In the genomic region with DNA sequence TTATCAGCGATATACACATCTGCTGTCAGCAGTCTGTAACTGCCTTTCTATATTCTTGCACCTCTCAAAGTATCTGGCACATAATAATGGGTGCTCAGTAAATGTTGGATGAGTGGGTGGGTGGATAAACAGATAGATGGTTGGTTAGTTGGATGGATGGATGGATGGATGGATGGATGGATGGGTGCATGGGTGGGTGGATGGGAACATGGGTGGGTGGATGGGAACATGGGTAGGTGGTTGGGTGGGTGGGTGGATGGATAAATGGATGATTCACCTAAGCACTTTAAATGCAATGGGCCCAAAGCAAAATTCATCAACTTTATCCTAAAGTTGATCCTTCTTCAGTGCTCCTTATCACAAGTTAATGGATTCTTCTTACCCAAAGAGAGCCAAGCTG, we compare ENCODE assay signal across 26 cellular contexts.
"Had no signal": no experiment of that assay in that cellular context is flagged by ENCODE, and none has a peak within 500 bp of the region (broad histone marks: within the 10 kb centered on the region; RNA-seq: fewer than 3 reads in every experiment).

No MANE protein-coding gene starts in this region.

- H3K36me3 ChIP-seq: prostate gland, thoracic aorta had no signal

- H3K9me3 ChIP-seq: left ventricle myocardium inferior, pancreas, prostate gland, suprapubic skin, thoracic aorta, tibial artery, upper lobe of right lung had no signal

- H3K4me3 ChIP-seq: left ventricle myocardium inferior, lung, pancreas, prostate gland, skin epidermis, suprapubic skin, thoracic aorta, tibial artery, upper lobe of right lung had no signal

- H3K27me3 Mint-ChIP-seq: naive B cell; stimulated activated naive CD8-positive, alpha-beta T cell treated with anti-CD3 and anti-CD28 coated beads, Interleukin-15, Interleukin-2, amounts not matched to agents 100 ng/mL and 50 ng/mL, for 24 hours had no signal

- H3K4me1 ChIP-seq: pancreas, prostate gland, suprapubic skin, tibial artery, upper lobe of right lung had no signal

- DNase-seq: hypothalamus; islet precursor cell; left ventricle myocardium inferior; mesendoderm; naive B cell; nucleus accumbens; pancreas; posterior cingulate gyrus; retina; right cardiac atrium; stimulated activated CD4-positive, alpha-beta T cell treated with anti-CD3 and anti-CD28 coated beads, Interleukin-12 subunit alpha, Interleukin-12 subunit beta, amount 100 ng/mL, for 4 hours; stimulated activated CD4-positive, alpha-beta T cell treated with anti-CD3 and anti-CD28 coated beads, Interleukin-4, amount 100 ng/mL, for 1 hour; stimulated activated naive CD4-positive, alpha-beta T cell; tibial artery; trophoblast cell; upper lobe of right lung had no signal

- H3K4me1 Mint-ChIP-seq: neural crest cell had no signal

- H3K27ac ChIP-seq: left ventricle myocardium inferior, pancreas, prostate gland, skin epidermis, suprapubic skin, thoracic aorta, tibial artery, upper lobe of right lung had no signal

- H3K4me3 Mint-ChIP-seq: mesothelial cell of epicardium; naive B cell; nephron; neural crest cell; stimulated activated naive CD8-positive, alpha-beta T cell treated with anti-CD3 and anti-CD28 coated beads, Interleukin-15, Interleukin-2, amounts not matched to agents 100 ng/mL and 50 ng/mL, for 24 hours had no signal

- H3K27ac Mint-ChIP-seq: mesothelial cell of epicardium, nephron had no signal

- H3K9me3 Mint-ChIP-seq: mesothelial cell of epicardium, naive B cell, nephron, neural crest cell had no signal

- ATAC-seq: pancreas, right cardiac atrium, sciatic nerve, upper lobe of right lung had no signal
